Comparison of ENCODE assay signal across 11 cellular contexts in genomic region chr16:2019500-2019899, GRCh38. TPM values are rescaled to one million over a fixed set of nuclear protein-coding genes. Genes with fewer than 3 reads are reported as not detected.
DNase-seq lines count a peak whose midpoint lies in the region; ATAC-seq, FAIRE-seq and TF ChIP-seq lines count a peak whose summit lies in the region.
"Had no signal": no experiment of that assay in that cellular context is flagged by ENCODE, and none has a peak within 500 bp of the region (broad histone marks: within the 10 kb centered on the region; RNA-seq: fewer than 3 reads in every experiment).

Gene NPW, plus strand, starts transcription at chr16:2019785.

- no peak within 1 kb of the TSS for H3K27ac ChIP-seq in left ventricle myocardium inferior (replicated peaks)
- no peak within 1 kb of the TSS for H3K27ac ChIP-seq in heart right ventricle
- H3K27ac ChIP-seq in iPS-20b (ENCODE audit: low read length): no peak within 1 kb of the TSS

- H3K4me1 Mint-ChIP-seq in WTC11 (peaks cover 10% of the 10 kb centered on the region), type B pancreatic cell (ENCODE audit: unreplicated experiment) (peaks cover 23% of the 10 kb centered on the region)

- 1 to 4% methylated on average over 30 to 31 of the region's 31 CpGs for WGBS in heart right ventricle, 2 donors

- in situ Hi-C loops in GM13977 (cut with MboI; ENCODE audit: low pct_unique_long_range_greater_than_20kb, low sequenced_read_pairs, unreplicated experiment): no loop called here

- H3K4me1 ChIP-seq in left ventricle myocardium inferior (peaks cover 34% of the 10 kb centered on the region), heart right ventricle (peaks cover 16 to 35% (median 30%) of the 10 kb centered on the region in 9 donors), iPS-20b (ENCODE audit: insufficient read depth, low read length) (no peaks in the 10 kb centered on the region; the same call in 1 of the 2 replicates)

- CTCF ChIA-PET in WTC11 (lab: Charles Lee): interaction anchor here (0.9 to 3.4 kb wide), 9 partner anchors 13 to 639 kb away, joined by 3 to 40 read pairs (median 6); partner anchors contain the start of genes NTHL1 and TSC2

- no peaks in the 10 kb centered on the region for H3K36me3 ChIP-seq in left ventricle myocardium inferior
- H3K36me3 ChIP-seq in heart right ventricle: no peaks in the 10 kb centered on the region
- no peaks in the 10 kb centered on the region for H3K36me3 ChIP-seq in iPS-20b (ENCODE audit: insufficient read depth, low read depth, low read length)

- ATAC-seq in heart right ventricle (no peak), WTC11 (peak; percentile 25), HG03439 (IDR thresholded peaks at IDR 0.05; ENCODE audit: unreplicated experiment) (no peak)

- H3K4me3 ChIP-seq in left ventricle myocardium inferior (peak within 1 kb of the TSS; percentile 29), heart right ventricle (peak within 1 kb of the TSS in 4 of 10 donors; percentile 5 to 20 (median 10)), iPS-20b (ENCODE audit: low read length) (peak within 1 kb of the TSS; percentile 50; the same call in 1 of the 2 replicates)

- TF ChIP-seq CTCF in left ventricle myocardium inferior (IDR thresholded peaks at IDR 0.05; ENCODE audit: borderline replicate concordance) (no peak), heart right ventricle (IDR thresholded peaks at IDR 0.05) (no peak), WTC11 (IDR thresholded peaks at IDR 0.05) (no peak), type B pancreatic cell (conservative IDR thresholded peaks at IDR 0.05) (no peak), GM13977 (IDR thresholded peaks at IDR 0.05; ENCODE audit: extremely low read depth, insufficient read depth, missing control alignments) (no peak)

- H3K36me3 Mint-ChIP-seq in WTC11: no peaks in the 10 kb centered on the region
- H3K36me3 Mint-ChIP-seq in type B pancreatic cell: no peaks in the 10 kb centered on the region

- DNase-seq in left ventricle myocardium inferior: no peak
- DNase-seq in heart right ventricle: no peak
- peak; percentile 70 for DNase-seq in WTC11 (ENCODE audit: low spot score)
- no peak for DNase-seq in type B pancreatic cell (ENCODE audit: extremely low spot score, unreplicated experiment)
- no peak for DNase-seq in GM13977 (ENCODE audit: low spot score)
- DNase-seq in urothelium cell line (ENCODE audit: low spot score): no peak
- DNase-seq: GOT3, T-helper 9 cell had no signal

- no peaks in the 10 kb centered on the region for H3K9me3 ChIP-seq in left ventricle myocardium inferior (replicated peaks)
- H3K9me3 ChIP-seq in heart right ventricle: no peaks in the 10 kb centered on the region
- H3K9me3 ChIP-seq in iPS-20b (ENCODE audit: insufficient read depth, low read depth, low read length): no peaks in the 10 kb centered on the region

- H3K9me3 Mint-ChIP-seq in WTC11: no peaks in the 10 kb centered on the region
- H3K9me3 Mint-ChIP-seq in type B pancreatic cell: no peaks in the 10 kb centered on the region

- H3K27me3 Mint-ChIP-seq in WTC11 (ENCODE audit: low read depth) (peaks cover 69% of the 10 kb centered on the region), type B pancreatic cell (peaks cover 41% of the 10 kb centered on the region)

- no peak for FAIRE-seq in urothelium cell line (lab: Jason Lieb, UNC)

- H3K9ac ChIP-seq in iPS-20b (ENCODE audit: low read depth, low read length): no peak within 1 kb of the TSS

- H3K27me3 ChIP-seq in left ventricle myocardium inferior (ENCODE audit: low read depth): peaks cover 63% of the 10 kb centered on the region
- H3K27me3 ChIP-seq in heart right ventricle: peaks cover 16 to 55% (median 49%) of the 10 kb centered on the region in 7 donors
- peaks cover 66% of the 10 kb centered on the region for H3K27me3 ChIP-seq in iPS-20b (ENCODE audit: insufficient read depth, low read length)

- H3K27ac Mint-ChIP-seq in WTC11 (no peak within 1 kb of the TSS), type B pancreatic cell (no peak within 1 kb of the TSS)

- intact Hi-C loops in left ventricle myocardium inferior (cut with micrococcal nuclease): no loop called here
- intact Hi-C loops in heart right ventricle (cut with DNase I): loop anchor here in 1 of 10 donors (10.0 kb wide), 1 partner anchor 45 kb away; no protein-coding TSS in a partner anchor

- H3K4me3 Mint-ChIP-seq in WTC11 (peak within 1 kb of the TSS; percentile 72), type B pancreatic cell (peak within 1 kb of the TSS; percentile 77)

- POLR2A ChIA-PET in WTC11 (lab: Charles Lee): no interaction called here

TF ChIP-seq in WTC11, 78 proteins besides CTCF, POLR2A, EP300 and RAD21:
- no peak for TF ChIP-seq ZBTB21 (CRISPR knock-in tag; IDR thresholded peaks at IDR 0.05; ENCODE audit: borderline replicate concordance)
- no peak for TF ChIP-seq FOXK1 (CRISPR knock-in tag; IDR thresholded peaks at IDR 0.05)
- no peak for TF ChIP-seq ZNF263 (CRISPR knock-in tag; IDR thresholded peaks at IDR 0.05; ENCODE audit: low read depth)
- no peak for TF ChIP-seq USF1 (CRISPR knock-in tag; IDR thresholded peaks at IDR 0.05)
- 0 out of 2 replicates have a peak, but pooled peaks have one; percentile 12 for TF ChIP-seq FOXP4 (CRISPR knock-in tag; IDR thresholded peaks at IDR 0.05)
- TF ChIP-seq IRF2 (CRISPR knock-in tag; IDR thresholded peaks at IDR 0.05; ENCODE audit: borderline replicate concordance, low read depth): no peak
- 0 out of 2 replicates have a peak, but pooled peaks have one; percentile 33 for TF ChIP-seq KAT7 (CRISPR knock-in tag; IDR thresholded peaks at IDR 0.05; ENCODE audit: borderline replicate concordance)
- TF ChIP-seq HMGXB4 (CRISPR knock-in tag; IDR thresholded peaks at IDR 0.05): 0 out of 2 replicates have a peak, but pooled peaks have one; percentile 2
- TF ChIP-seq TEAD4 (CRISPR knock-in tag; IDR thresholded peaks at IDR 0.05): no peak
- no peak for TF ChIP-seq CBFB (CRISPR knock-in tag; IDR thresholded peaks at IDR 0.05; ENCODE audit: low read depth)

RNA-seq across cellular contexts. Expression of gene NPW, which starts in this region (rescaled TPM):
- total RNA-seq in left ventricle myocardium inferior: not detected
- under 1 TPM in 1 of 10 donors, not detected in 9; 0.39 TPM for total RNA-seq in heart right ventricle
- polyA plus RNA-seq in heart right ventricle: under 1 TPM in 1 of 2 donors, not detected in 1; 0.54 TPM
- 15.2 to 28.6 TPM (median 22.0 TPM) in 3 replicates for total RNA-seq in WTC11 (2021)
- total RNA-seq in type B pancreatic cell (ENCODE audit: low replicate concordance): 3.9 and 4.7 TPM in 2 replicates
- total RNA-seq: mononuclear cell had no signal
